In genomic region chr2:191432121-191432520, GRCh38 we compare ENCODE assay signal across 30 cellular contexts.
"Had no signal": no experiment of that assay in that cellular context is flagged by ENCODE, and none has a peak within 500 bp of the region (broad histone marks: within the 10 kb centered on the region; RNA-seq: fewer than 3 reads in every experiment).

No MANE protein-coding gene starts in this region.

- H3K9me3 Mint-ChIP-seq: activated naive CD4-positive, alpha-beta T cell treated with anti-CD3 and anti-CD28 coated beads, Interleukin-2, amount 10 ng/mL, durations not matched to agents 7 days and 5 days; immature natural killer cell; stimulated activated effector memory CD8-positive, alpha-beta T cell treated with anti-CD3 and anti-CD28 coated beads, Interleukin-12 subunit alpha, Interleukin-12 subunit beta, amount 100 ng/mL, for 72 hours; T-helper 2 cell treated with Interferon-gamma antibody and Interleukin-4, amounts not matched to agents 5 μg/mL and 100 μg/mL, for 36 hours had no signal

- H3K4me3 Mint-ChIP-seq: activated CD4-positive, alpha-beta T cell treated with anti-CD3 and anti-CD28 coated beads for 36 hours; activated CD8-positive, alpha-beta memory T cell treated with anti-CD3 and anti-CD28 coated beads, Interleukin-2, amount 10 ng/mL, durations not matched to agents 7 days and 5 days; activated CD8-positive, alpha-beta T cell treated with anti-CD3 and anti-CD28 coated beads, Interleukin-2, amount 10 ng/mL, durations not matched to agents 7 days and 5 days; activated naive CD4-positive, alpha-beta T cell treated with anti-CD3 and anti-CD28 coated beads, Interleukin-2, amount 10 ng/mL, durations not matched to agents 7 days and 5 days; immature natural killer cell; mesothelial cell of epicardium; naive thymus-derived CD4-positive, alpha-beta T cell; stimulated activated effector memory CD8-positive, alpha-beta T cell treated with anti-CD3 and anti-CD28 coated beads, Interleukin-12 subunit alpha, Interleukin-12 subunit beta, amount 100 ng/mL, for 72 hours; T-helper 2 cell treated with Interferon-gamma antibody and Interleukin-4, amounts not matched to agents 5 μg/mL and 100 μg/mL, for 36 hours had no signal

- H3K36me3 Mint-ChIP-seq: activated CD8-positive, alpha-beta memory T cell treated with anti-CD3 and anti-CD28 coated beads, Interleukin-2, amount 10 ng/mL, durations not matched to agents 7 days and 5 days; activated naive CD4-positive, alpha-beta T cell treated with anti-CD3 and anti-CD28 coated beads, Interleukin-2, amount 10 ng/mL, durations not matched to agents 7 days and 5 days; immature natural killer cell; mesothelial cell of epicardium; naive thymus-derived CD4-positive, alpha-beta T cell; stimulated activated effector memory CD8-positive, alpha-beta T cell treated with anti-CD3 and anti-CD28 coated beads, Interleukin-12 subunit alpha, Interleukin-12 subunit beta, amount 100 ng/mL, for 72 hours had no signal

- H3K4me3 ChIP-seq: esophagus muscularis mucosa, ovary, prostate gland, stomach, suprapubic skin, tibial artery, upper lobe of right lung had no signal

- H3K9me3 ChIP-seq: esophagus muscularis mucosa, ovary, prostate gland, stomach, suprapubic skin, tibial artery, upper lobe of right lung had no signal

- H3K27me3 ChIP-seq: esophagus muscularis mucosa, ovary, stomach, suprapubic skin, tibial artery, upper lobe of right lung had no signal

- ATAC-seq: activated CD4-positive, alpha-beta T cell treated with anti-CD3 and anti-CD28 coated beads for 36 hours; activated CD8-positive, alpha-beta memory T cell treated with anti-CD3 and anti-CD28 coated beads, Interleukin-2, amount 10 ng/mL, durations not matched to agents 7 days and 5 days; activated CD8-positive, alpha-beta T cell treated with anti-CD3 and anti-CD28 coated beads, Interleukin-2, amount 10 ng/mL, durations not matched to agents 7 days and 5 days; left colon; naive thymus-derived CD4-positive, alpha-beta T cell; sciatic nerve; stimulated activated effector memory CD8-positive, alpha-beta T cell treated with anti-CD3 and anti-CD28 coated beads, Interleukin-12 subunit alpha, Interleukin-12 subunit beta, amount 100 ng/mL, for 72 hours; upper lobe of right lung had no signal

- H3K4me1 ChIP-seq: esophagus muscularis mucosa, prostate gland, stomach, suprapubic skin, tibial artery, upper lobe of right lung had no signal

- H3K27ac ChIP-seq: esophagus muscularis mucosa, ovary, prostate gland, stomach, suprapubic skin, tibial artery, upper lobe of right lung had no signal

- H3K4me1 Mint-ChIP-seq: activated CD4-positive, alpha-beta T cell treated with anti-CD3 and anti-CD28 coated beads for 36 hours; activated CD8-positive, alpha-beta memory T cell treated with anti-CD3 and anti-CD28 coated beads, Interleukin-2, amount 10 ng/mL, durations not matched to agents 7 days and 5 days; activated naive CD4-positive, alpha-beta T cell treated with anti-CD3 and anti-CD28 coated beads, Interleukin-2, amount 10 ng/mL, durations not matched to agents 7 days and 5 days; immature natural killer cell; mesothelial cell of epicardium; naive thymus-derived CD4-positive, alpha-beta T cell; stimulated activated effector memory CD8-positive, alpha-beta T cell treated with anti-CD3 and anti-CD28 coated beads, Interleukin-12 subunit alpha, Interleukin-12 subunit beta, amount 100 ng/mL, for 72 hours had no signal

- H3K36me3 ChIP-seq: esophagus muscularis mucosa, ovary, prostate gland, stomach, suprapubic skin, tibial artery, upper lobe of right lung had no signal

- DNase-seq: activated CD4-positive, alpha-beta T cell treated with anti-CD3 and anti-CD28 coated beads for 36 hours; activated CD4-positive, CD25-positive, alpha-beta regulatory T cell; activated CD8-positive, alpha-beta memory T cell treated with anti-CD3 and anti-CD28 coated beads, Interleukin-2, amount 10 ng/mL, durations not matched to agents 7 days and 5 days; activated CD8-positive, alpha-beta T cell treated with anti-CD3 and anti-CD28 coated beads, Interleukin-2, amount 10 ng/mL, durations not matched to agents 7 days and 5 days; activated effector memory CD4-positive, alpha-beta T cell treated with anti-CD3 and anti-CD28 coated beads, Interleukin-2, amount 50 U/mL, for 16 hours; activated naive CD4-positive, alpha-beta T cell treated with anti-CD3 and anti-CD28 coated beads, Interleukin-2, amount 10 ng/mL, durations not matched to agents 7 days and 5 days; amniotic stem cell; dermis blood vessel endothelial cell; effector CD4-positive, alpha-beta T cell; head of caudate nucleus; hippocampal formation; immature natural killer cell; kidney; left colon; naive thymus-derived CD4-positive, alpha-beta T cell; ovary; retina; small intestine; stimulated activated CD4-positive, alpha-beta T cell treated with anti-CD3 and anti-CD28 coated beads, Interleukin-4, amount 100 ng/mL, for 24 hours; stomach; T-helper 1 cell; tibial artery; upper lobe of right lung had no signal

- H3K27me3 Mint-ChIP-seq: activated CD4-positive, alpha-beta T cell treated with anti-CD3 and anti-CD28 coated beads for 36 hours; activated naive CD4-positive, alpha-beta T cell treated with anti-CD3 and anti-CD28 coated beads, Interleukin-2, amount 10 ng/mL, durations not matched to agents 7 days and 5 days had no signal
